In the genomic region with DNA sequence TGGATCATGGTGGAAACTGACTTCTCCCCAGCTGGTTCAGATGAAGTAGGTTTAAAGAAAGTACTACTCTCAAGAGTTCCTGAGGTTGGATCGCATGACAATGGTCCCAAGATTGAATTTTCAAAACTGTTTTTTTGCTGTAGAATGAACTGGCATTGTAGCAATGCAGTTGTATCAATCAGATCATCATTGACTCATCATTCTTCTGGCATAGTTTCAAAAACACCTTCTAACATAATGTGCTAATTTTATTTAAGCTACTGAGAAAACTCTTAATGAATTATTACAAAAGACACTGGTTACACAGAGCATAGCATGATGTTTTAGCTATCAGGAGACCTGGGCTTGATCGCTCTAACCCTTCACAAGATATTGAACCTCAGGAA, we compare ENCODE assay signal across 30 cellular contexts.
"Had no signal": no experiment of that assay in that cellular context is flagged by ENCODE, and none has a peak within 500 bp of the region (broad histone marks: within the 10 kb centered on the region; RNA-seq: fewer than 3 reads in every experiment).

No MANE protein-coding gene starts in this region.

- H2AFZ ChIP-seq: PC-9 had no signal

- H3K27me3 Mint-ChIP-seq: activated CD8-positive, alpha-beta T cell treated with anti-CD3 and anti-CD28 coated beads for 36 hours; activated naive CD8-positive, alpha-beta T cell treated with anti-CD3 and anti-CD28 coated beads for 36 hours; activated T-helper 17 cell treated with anti-CD3 and anti-CD28 coated beads, Interleukin-2, amount 50 U/mL, for 72 hours had no signal

- H3K4me1 ChIP-seq: ascending aorta had no signal

- H3K4me2 ChIP-seq: PC-9 had no signal

- H3K36me3 ChIP-seq: ascending aorta had no signal

- H3K27ac ChIP-seq: ascending aorta, PC-9, VCaP had no signal

- H3K9me3 Mint-ChIP-seq: activated B cell treated with CpG ODN at 0.5 μM for 24 hours; activated T-helper 17 cell treated with anti-CD3 and anti-CD28 coated beads, Interleukin-2, amount 50 U/mL, for 72 hours had no signal

- H3K27ac Mint-ChIP-seq: activated B cell treated with CpG ODN at 0.5 μM for 24 hours; activated CD8-positive, alpha-beta T cell treated with anti-CD3 and anti-CD28 coated beads for 36 hours; activated naive CD8-positive, alpha-beta T cell treated with anti-CD3 and anti-CD28 coated beads for 36 hours; activated T-cell treated with anti-CD3 and anti-CD28 coated beads, Interleukin-2, amount 50 U/mL, for 72 hours; activated T-helper 17 cell treated with anti-CD3 and anti-CD28 coated beads, Interleukin-2, amount 50 U/mL, for 72 hours had no signal

- H3K27me3 ChIP-seq: ascending aorta had no signal

- ATAC-seq: activated CD8-positive, alpha-beta T cell treated with anti-CD3 and anti-CD28 coated beads for 36 hours; activated T-cell treated with anti-CD3 and anti-CD28 coated beads, Interleukin-2, amount 50 U/mL, for 72 hours; activated T-helper 17 cell treated with anti-CD3 and anti-CD28 coated beads, Interleukin-2, amount 50 U/mL, for 72 hours had no signal

- DNase-seq: activated B cell treated with CpG ODN at 0.5 μM for 24 hours; activated CD4-positive, alpha-beta T cell treated with anti-CD3 and anti-CD28 coated beads for 4 hours; activated CD4-positive, alpha-beta T cell treated with anti-CD3 and anti-CD28 coated beads, Interleukin-2, amount 50 U/mL, for 1 hour; activated CD4-positive, CD25-positive, alpha-beta regulatory T cell treated with anti-CD3 and anti-CD28 coated beads, Interleukin-2, amount 50 U/mL, for 72 hours; activated CD8-positive, alpha-beta T cell treated with anti-CD3 and anti-CD28 coated beads for 36 hours; activated effector memory CD4-positive, alpha-beta T cell treated with anti-CD3 and anti-CD28 coated beads, Interleukin-2, amount 50 U/mL, for 16 hours; activated naive CD4-positive, alpha-beta T cell; activated naive CD4-positive, alpha-beta T cell treated with anti-CD3 and anti-CD28 coated beads, Interleukin-2, amount 50 U/mL, for 16 hours; activated naive CD8-positive, alpha-beta T cell treated with anti-CD3 and anti-CD28 coated beads for 36 hours; activated T-cell treated with anti-CD3 and anti-CD28 coated beads, Interleukin-2, amount 50 U/mL, for 1 hour; activated T-cell treated with anti-CD3 and anti-CD28 coated beads, Interleukin-2, amount 50 U/mL, for 72 hours; amniotic stem cell; central memory CD4-positive, alpha-beta T cell; NCI-H1105; NCI-H1417 treated with DMSO at 0.1 percent for 48 hours; NCI-H187 treated with DMSO at 0.1 percent for 48 hours; NCI-H2081; NCI-H226; NCI-H446 treated with DMSO at 0.1 percent for 48 hours; NCI-H524; NK-92 treated with Interleukin-12 subunit alpha and Interleukin-12 subunit beta, amount 100 ng/mL, for 24 hours; PC-9; Right ventricle myocardium superior; SW 1271; T-helper 1 cell; T-helper 2 cell; T-helper 9 cell had no signal

- H3K4me3 Mint-ChIP-seq: activated B cell treated with CpG ODN at 0.5 μM for 24 hours; activated CD8-positive, alpha-beta T cell treated with anti-CD3 and anti-CD28 coated beads for 36 hours; activated naive CD8-positive, alpha-beta T cell treated with anti-CD3 and anti-CD28 coated beads for 36 hours; activated T-cell treated with anti-CD3 and anti-CD28 coated beads, Interleukin-2, amount 50 U/mL, for 72 hours; activated T-helper 17 cell treated with anti-CD3 and anti-CD28 coated beads, Interleukin-2, amount 50 U/mL, for 72 hours had no signal

- H3K4me3 ChIP-seq: ascending aorta, PC-9 had no signal
